20 cellular contexts compared by ENCODE assay signal in genomic region chr13:41720839-41721561, GRCh38.
"Had no signal": no experiment of that assay in that cellular context is flagged by ENCODE, and none has a peak within 500 bp of the region (broad histone marks: within the 10 kb centered on the region; RNA-seq: fewer than 3 reads in every experiment).

No MANE protein-coding gene starts in this region.

- H3K4me1 ChIP-seq: gastroesophageal sphincter, right atrium auricular region, tibial artery had no signal

- H3K27ac ChIP-seq: gastroesophageal sphincter, heart right ventricle, left ventricle myocardium inferior, right atrium auricular region, skin epidermis, tibial artery had no signal

- H3K36me3 Mint-ChIP-seq: natural killer cell had no signal

- DNase-seq: activated CD4-positive, CD25-positive, alpha-beta regulatory T cell treated with anti-CD3 and anti-CD28 coated beads, Interleukin-2, amount 50 U/mL, for 72 hours; activated naive CD4-positive, alpha-beta T cell treated with anti-CD3 and anti-CD28 coated beads, Interleukin-2, amount 10 ng/mL, durations not matched to agents 7 days and 5 days; activated T-cell treated with anti-CD3 and anti-CD28 coated beads for 4 hours; effector memory CD4-positive, alpha-beta T cell; heart right ventricle; left ventricle myocardium inferior; mesenchymal stem cell; natural killer cell; posterior cingulate gyrus; stimulated activated CD4-positive, alpha-beta T cell treated with anti-CD3 and anti-CD28 coated beads, Interleukin-15, amount 100 ng/mL, for 24 hours; stimulated activated CD4-positive, alpha-beta T cell treated with anti-CD3 and anti-CD28 coated beads, Interleukin-4, amount 100 ng/mL, for 24 hours; stimulated activated naive CD4-positive, alpha-beta T cell; T-cell; T1000; tibial artery had no signal

- ATAC-seq: gastroesophageal sphincter, heart right ventricle, natural killer cell, T-cell had no signal

- H3K4me3 ChIP-seq: gastroesophageal sphincter, heart right ventricle, left ventricle myocardium inferior, right atrium auricular region, skin epidermis, tibial artery had no signal

- H3K27ac Mint-ChIP-seq: activated naive CD4-positive, alpha-beta T cell treated with anti-CD3 and anti-CD28 coated beads, Interleukin-2, amount 10 ng/mL, durations not matched to agents 7 days and 5 days; dendritic cell treated with granulocyte-macrophage colony-stimulating factor and Interleukin-4, amounts not matched to agents 40 ng/mL and 50 ng/mL, for 4 days; natural killer cell; T-cell had no signal

- H3K27me3 ChIP-seq: gastroesophageal sphincter, heart right ventricle, right atrium auricular region, tibial artery had no signal

- FAIRE-seq: islet of Langerhans had no signal

- H3K4me1 Mint-ChIP-seq: activated naive CD4-positive, alpha-beta T cell treated with anti-CD3 and anti-CD28 coated beads, Interleukin-2, amount 10 ng/mL, durations not matched to agents 7 days and 5 days; natural killer cell; T-cell had no signal

- H3K27me3 Mint-ChIP-seq: activated naive CD4-positive, alpha-beta T cell treated with anti-CD3 and anti-CD28 coated beads, Interleukin-2, amount 10 ng/mL, durations not matched to agents 7 days and 5 days; dendritic cell treated with granulocyte-macrophage colony-stimulating factor and Interleukin-4, amounts not matched to agents 40 ng/mL and 50 ng/mL, for 4 days; T-cell had no signal

- H3K9me3 ChIP-seq: gastroesophageal sphincter, heart right ventricle, left ventricle myocardium inferior, right atrium auricular region, tibial artery had no signal

- H3K9me3 Mint-ChIP-seq: activated naive CD4-positive, alpha-beta T cell treated with anti-CD3 and anti-CD28 coated beads, Interleukin-2, amount 10 ng/mL, durations not matched to agents 7 days and 5 days; dendritic cell treated with granulocyte-macrophage colony-stimulating factor and Interleukin-4, amounts not matched to agents 40 ng/mL and 50 ng/mL, for 4 days; natural killer cell; T-cell had no signal

- H3K4me3 Mint-ChIP-seq: activated naive CD4-positive, alpha-beta T cell treated with anti-CD3 and anti-CD28 coated beads, Interleukin-2, amount 10 ng/mL, durations not matched to agents 7 days and 5 days; dendritic cell treated with granulocyte-macrophage colony-stimulating factor and Interleukin-4, amounts not matched to agents 40 ng/mL and 50 ng/mL, for 4 days; natural killer cell; T-cell had no signal
